In the genomic region with DNA sequence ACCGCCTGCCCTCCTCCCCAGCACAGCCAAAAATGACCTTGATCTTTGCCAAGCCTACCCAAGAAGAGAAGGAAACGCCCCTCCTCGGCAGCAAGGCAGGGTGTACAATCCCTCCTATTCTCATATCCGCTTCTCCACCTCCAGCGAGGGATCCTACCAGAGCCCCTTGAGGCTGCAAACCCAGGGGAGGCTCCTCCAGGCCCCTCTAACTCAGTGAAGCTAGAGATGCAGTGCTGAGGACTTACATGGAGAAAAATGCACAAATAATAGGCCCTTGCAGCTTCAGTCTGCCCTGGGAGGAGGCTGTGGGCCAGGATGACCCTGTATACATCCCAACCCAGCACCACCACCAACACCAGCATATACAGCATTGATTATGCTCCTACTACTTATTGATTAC, we compare ENCODE assay signal across 10 cellular contexts. TPM values are rescaled to one million over a fixed set of nuclear protein-coding genes. Genes with fewer than 3 reads are reported as not detected.
DNase-seq lines count a peak whose midpoint lies in the region; ATAC-seq and TF ChIP-seq lines count a peak whose summit lies in the region.
"Had no signal": no experiment of that assay in that cellular context is flagged by ENCODE, and none has a peak within 500 bp of the region (broad histone marks: within the 10 kb centered on the region; RNA-seq: fewer than 3 reads in every experiment).

No MANE protein-coding gene starts in this region.

- TF ChIP-seq POLR2A in gastrocnemius medialis (IDR thresholded peaks at IDR 0.05), result no peak

- no peaks in the 10 kb centered on the region for H3K4me1 ChIP-seq in GM23248 (ENCODE audit: insufficient read depth)
- H3K4me1 ChIP-seq in right cardiac atrium (ENCODE audit: control insufficient read depth, insufficient read depth, low read length), result no peaks in the 10 kb centered on the region
- no peaks in the 10 kb centered on the region for H3K4me1 ChIP-seq in gastrocnemius medialis

- POLR2A ChIA-PET in activated CD4-positive, alpha-beta memory T cell treated with anti-CD3 and anti-CD28 coated beads, Interleukin-2, amount 10 ng/mL, durations not matched to agents 7 days and 5 days (lab: Charles Lee), result interaction anchor here (1.1 kb wide), 1 partner anchor 37 kb away, joined by 3 read pairs; no protein-coding TSS in a partner anchor

- in situ Hi-C loops in GM23248 (cut with MboI) (no loop called here), gastrocnemius medialis (cut with MboI; ENCODE audit: low sequenced_read_pairs in 4 of 4) (no loop called here)

- TF ChIP-seq CTCF in gastrocnemius medialis (IDR thresholded peaks at IDR 0.05 in 4 of 5, conservative IDR thresholded peaks at IDR 0.05 in 1 of 5), result no peak

- no peak overlapping the region for H3K9ac ChIP-seq in GM23248

- no peaks in the 10 kb centered on the region for H3K9me2 ChIP-seq in GM23248 (ENCODE audit: insufficient read depth)

- H3K36me3 Mint-ChIP-seq in activated CD4-positive, alpha-beta memory T cell treated with anti-CD3 and anti-CD28 coated beads, Interleukin-2, amount 10 ng/mL, durations not matched to agents 7 days and 5 days (ENCODE audit: low read depth), result no peaks in the 10 kb centered on the region

- H3K4me2 ChIP-seq in GM23248 (ENCODE audit: unreplicated experiment), result no peak overlapping the region

- no peak overlapping the region for H3K4me3 ChIP-seq in GM23248
- no peak overlapping the region for H3K4me3 ChIP-seq in right cardiac atrium (ENCODE audit: low read length)
- no peak overlapping the region for H3K4me3 ChIP-seq in gastrocnemius medialis

- H3K9me3 ChIP-seq in GM23248 (ENCODE audit: low read depth), result no peaks in the 10 kb centered on the region
- H3K9me3 ChIP-seq in right cardiac atrium (ENCODE audit: control insufficient read depth, low read length), result no peaks in the 10 kb centered on the region
- no peaks in the 10 kb centered on the region for H3K9me3 ChIP-seq in gastrocnemius medialis

- H3K27me3 Mint-ChIP-seq in activated CD4-positive, alpha-beta memory T cell treated with anti-CD3 and anti-CD28 coated beads, Interleukin-2, amount 10 ng/mL, durations not matched to agents 7 days and 5 days, result no peaks in the 10 kb centered on the region

- peak; percentile 19 for DNase-seq in GM23248
- DNase-seq in activated CD4-positive, alpha-beta memory T cell treated with anti-CD3 and anti-CD28 coated beads, Interleukin-2, amount 10 ng/mL, durations not matched to agents 7 days and 5 days, result no peak
- DNase-seq in right cardiac atrium, result no peak
- DNase-seq in gastrocnemius medialis, result no peak
- no peak for DNase-seq in NCI-H128 (lab: John Stamatoyannopoulos, UW; ENCODE audit: unreplicated experiment)
- DNase-seq in stimulated activated CD4-positive, alpha-beta T cell treated with anti-CD3 and anti-CD28 coated beads, Interleukin-4, amount 100 ng/mL, for 4 hours, result no peak
- DNase-seq: GDM1, NCI-H1930 had no signal

- H3K79me2 ChIP-seq in GM23248 (ENCODE audit: insufficient read depth), result no peaks in the 10 kb centered on the region

- ATAC-seq in right cardiac atrium (peak; percentile 8 to 12), gastrocnemius medialis (peak in 1 of 2 donors; percentile 20), HG02623 (IDR thresholded peaks at IDR 0.05; ENCODE audit: unreplicated experiment) (no peak), GM19463 (IDR thresholded peaks at IDR 0.05; ENCODE audit: unreplicated experiment) (no peak)

- 56 to 59% methylated on average over 5 of the region's 5 CpGs for WGBS in GM23248 (ENCODE audit: low coverage in 1 of 2, low lambda C conversion rate in 2 of 2, missing lambda C conversion rate in 2 of 2), 2 experiments
- 66% methylated on average over 5 of the region's 5 CpGs for WGBS in right cardiac atrium

- CTCF ChIA-PET in activated CD4-positive, alpha-beta memory T cell treated with anti-CD3 and anti-CD28 coated beads, Interleukin-2, amount 10 ng/mL, durations not matched to agents 7 days and 5 days (lab: Charles Lee), result interaction anchor here (0.7 kb wide), 1 partner anchor 16 kb away, joined by 3 read pairs; no protein-coding TSS in a partner anchor

- H3K4me3 Mint-ChIP-seq in activated CD4-positive, alpha-beta memory T cell treated with anti-CD3 and anti-CD28 coated beads, Interleukin-2, amount 10 ng/mL, durations not matched to agents 7 days and 5 days, result peak overlapping the region; percentile 65

- H3K4me1 Mint-ChIP-seq in activated CD4-positive, alpha-beta memory T cell treated with anti-CD3 and anti-CD28 coated beads, Interleukin-2, amount 10 ng/mL, durations not matched to agents 7 days and 5 days, result peaks cover 21% of the 10 kb centered on the region

- no peaks in the 10 kb centered on the region for H3K9me3 Mint-ChIP-seq in activated CD4-positive, alpha-beta memory T cell treated with anti-CD3 and anti-CD28 coated beads, Interleukin-2, amount 10 ng/mL, durations not matched to agents 7 days and 5 days

- intact Hi-C loops in right cardiac atrium (cut with DNase I), result no loop called here
- intact Hi-C loops in gastrocnemius medialis (cut with DNase I; ENCODE audit: low total_unique reads), result no loop called here

- H4K20me1 ChIP-seq in GM23248 (ENCODE audit: insufficient read depth), result no peaks in the 10 kb centered on the region

- H3K36me3 ChIP-seq in GM23248 (ENCODE audit: low read depth) (no peaks in the 10 kb centered on the region), gastrocnemius medialis (no peaks in the 10 kb centered on the region)

- peak overlapping the region; percentile 71 for H3K27ac Mint-ChIP-seq in activated CD4-positive, alpha-beta memory T cell treated with anti-CD3 and anti-CD28 coated beads, Interleukin-2, amount 10 ng/mL, durations not matched to agents 7 days and 5 days

- H3K27ac ChIP-seq in GM23248 (no peak overlapping the region), right cardiac atrium (ENCODE audit: low read length) (peak overlapping the region; percentile 0), gastrocnemius medialis (peak overlapping the region in 3 of 4 donors; percentile 39 to 64 (median 60))

- H3F3A ChIP-seq in GM23248 (ENCODE audit: insufficient read depth), result no peaks in the 10 kb centered on the region

- no peaks in the 10 kb centered on the region for H3K27me3 ChIP-seq in GM23248 (replicated peaks; ENCODE audit: insufficient read depth)
- no peaks in the 10 kb centered on the region for H3K27me3 ChIP-seq in right cardiac atrium (ENCODE audit: control insufficient read depth, insufficient read depth)
- no peaks in the 10 kb centered on the region for H3K27me3 ChIP-seq in gastrocnemius medialis

- H2AFZ ChIP-seq in GM23248, result peak overlapping the region; percentile 94

RNA-seq across cellular contexts. Expression of gene POMC, which starts 46.9 kb away (rescaled TPM):
- 2.5 and 5.8 TPM in 2 replicates for total RNA-seq in GM23248 (2014; rRNA removed; shearing (Covaris generic))
- polyA plus RNA-seq in GM23248 (2016; fragmentation: Nextera tagmentation; extraction: Ambion mirVana), result 3.3 and 3.6 TPM in 2 replicates
- 1 to 10 TPM; 2.7 to 3.0 TPM for total RNA-seq in activated CD4-positive, alpha-beta memory T cell treated with anti-CD3 and anti-CD28 coated beads, Interleukin-2, amount 10 ng/mL, durations not matched to agents 7 days and 5 days
- 1 to 10 TPM; 5.0 to 7.3 (median 6.1) TPM for total RNA-seq in right cardiac atrium
- polyA plus RNA-seq in right cardiac atrium, result 13.2 TPM
- 10 to 100 TPM in 1 of 4 donors, 1 to 10 TPM in 3; 1.6 to 32.9 (median 5.2) TPM for total RNA-seq in gastrocnemius medialis

Comparison
In these comparisons a context has a peak if more than half of its experiments do, and no peak if none do; other contexts are left out.
1. ATAC-seq: peak in right cardiac atrium (2 of 2); none in HG02623 (single experiment) and GM19463 (single experiment).